15 cellular contexts compared by ENCODE assay signal in the genomic region with DNA sequence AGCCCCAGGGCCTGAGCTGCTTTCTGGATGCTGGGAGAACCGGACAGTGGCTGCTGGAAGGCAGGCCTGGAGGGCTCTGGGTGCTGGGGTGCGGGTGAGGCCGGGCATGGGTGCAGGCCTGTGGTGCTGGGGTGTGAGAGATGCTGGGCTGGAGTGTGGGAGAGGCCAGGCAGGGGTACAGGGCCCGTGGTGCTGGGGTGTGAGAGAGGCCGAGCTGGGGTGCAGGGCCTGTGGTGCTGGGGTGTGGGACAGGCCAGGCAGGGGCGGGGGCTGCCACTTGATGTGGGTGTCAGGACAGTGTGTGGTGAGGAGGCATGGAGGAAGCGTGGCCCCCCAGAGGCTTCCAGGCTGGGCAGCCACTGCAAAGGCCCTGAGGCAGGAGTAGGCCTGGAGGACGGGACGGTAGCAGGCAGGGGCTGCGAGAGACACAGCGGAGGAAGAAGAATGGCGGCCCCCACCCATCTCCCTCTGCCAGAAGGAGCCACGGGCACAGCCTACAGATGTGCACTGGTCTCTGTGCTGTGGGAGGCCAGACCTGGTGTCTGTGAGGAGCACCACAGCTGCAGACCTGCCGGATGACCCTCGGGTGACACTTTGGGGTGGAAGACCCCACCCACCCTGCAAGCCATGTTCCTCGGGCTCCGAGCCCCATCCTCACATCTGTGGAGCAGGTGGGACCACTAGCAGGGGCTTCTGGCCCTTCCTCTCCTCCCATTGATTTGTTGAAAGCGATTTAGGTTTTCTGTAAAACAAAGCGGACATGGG.
"Had no signal": no experiment of that assay in that cellular context is flagged by ENCODE, and none has a peak within 500 bp of the region (broad histone marks: within the 10 kb centered on the region; RNA-seq: fewer than 3 reads in every experiment).

No MANE protein-coding gene starts in this region.

- H3K4me3 ChIP-seq: ascending aorta, breast epithelium, hepatocyte, left lung, SJSA1, upper lobe of left lung had no signal

- DNase-seq: activated CD4-positive, alpha-beta T cell treated with anti-CD3 and anti-CD28 coated beads, Interleukin-2, amount 10 ng/mL, durations not matched to agents 7 days and 5 days; activated CD4-positive, CD25-positive, alpha-beta regulatory T cell; activated CD8-positive, alpha-beta memory T cell treated with anti-CD3 and anti-CD28 coated beads for 24 hours; activated naive CD4-positive, alpha-beta T cell; islet precursor cell; mesendoderm; stimulated activated CD4-positive, alpha-beta T cell treated with anti-CD3 and anti-CD28 coated beads, Interleukin-4, amount 100 ng/mL, for 1 hour; stimulated activated naive CD4-positive, alpha-beta T cell treated with Interleukin-2 at 50 U/mL for 16 hours; SW 1271 had no signal

- H3K4me1 ChIP-seq: ascending aorta, breast epithelium, left lung, SJSA1 had no signal

- H3K9me3 ChIP-seq: ascending aorta, breast epithelium, left lung, SJSA1, upper lobe of left lung had no signal

- H3K36me3 ChIP-seq: ascending aorta, breast epithelium, left lung, SJSA1, upper lobe of left lung had no signal

- H3K79me2 ChIP-seq: hepatocyte had no signal

- H2AFZ ChIP-seq: hepatocyte had no signal

- H3K27ac ChIP-seq: ascending aorta, breast epithelium, hepatocyte, left lung, SJSA1 had no signal

- H3K4me2 ChIP-seq: hepatocyte had no signal

- H3K27me3 ChIP-seq: ascending aorta, breast epithelium, hepatocyte, left lung, upper lobe of left lung had no signal

- ATAC-seq: left lung had no signal
